In the genomic region with DNA sequence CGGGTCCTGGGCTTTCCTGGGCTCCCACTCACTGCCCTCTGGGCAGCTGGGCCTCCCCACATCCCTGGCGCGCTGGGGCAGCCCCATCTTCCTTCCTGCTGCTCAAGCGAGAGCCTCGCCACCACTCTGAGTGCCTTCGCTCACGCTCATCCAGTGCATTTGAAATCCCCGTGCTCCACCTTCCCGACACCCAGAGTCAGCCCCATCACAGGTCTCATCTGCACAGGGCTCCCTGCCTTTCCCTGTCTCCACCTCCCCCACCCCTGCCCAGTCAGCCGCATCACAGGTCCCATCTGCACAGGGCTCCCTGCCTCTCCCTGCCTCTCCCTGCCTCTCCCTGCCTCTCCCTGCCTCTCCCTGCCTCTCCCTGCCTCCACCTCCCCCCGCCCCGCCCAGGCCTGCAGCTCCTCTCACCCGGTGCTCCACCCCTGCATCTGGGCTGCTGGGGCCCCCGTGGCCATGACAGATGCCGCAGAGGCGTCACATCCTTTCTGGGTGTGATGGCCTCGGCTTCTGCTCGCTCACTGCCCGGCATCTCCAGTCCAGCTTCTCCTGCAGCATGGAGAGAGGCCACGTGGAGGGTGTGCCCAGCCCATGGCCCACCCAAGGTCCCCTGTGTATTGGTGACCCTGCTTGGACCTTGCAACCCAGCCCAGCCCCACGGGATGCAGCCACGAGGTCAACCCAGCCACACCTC, we compare ENCODE assay signal across 23 cellular contexts. TPM values are rescaled to one million over a fixed set of nuclear protein-coding genes. Genes with fewer than 3 reads are reported as not detected.
"Had no signal": no experiment of that assay in that cellular context is flagged by ENCODE, and none has a peak within 500 bp of the region (broad histone marks: within the 10 kb centered on the region; RNA-seq: fewer than 3 reads in every experiment).

No MANE protein-coding gene starts in this region.

- H3K4me3 Mint-ChIP-seq: activated CD4-positive, alpha-beta T cell treated with anti-CD3 and anti-CD28 coated beads, Interleukin-2, amount 10 ng/mL, durations not matched to agents 7 days and 5 days; activated CD8-positive, alpha-beta T cell treated with anti-CD3 and anti-CD28 coated beads, Interleukin-2, amount 10 ng/mL, durations not matched to agents 7 days and 5 days; activated naive CD8-positive, alpha-beta T cell treated with anti-CD3 and anti-CD28 coated beads, Interleukin-2, amount 10 ng/mL, durations not matched to agents 7 days and 5 days; activated T-cell treated with anti-CD3 and anti-CD28 coated beads, Interleukin-2, amount 50 U/mL, for 24 hours; memory B cell; naive thymus-derived CD4-positive, alpha-beta T cell had no signal

- H3K27ac Mint-ChIP-seq: activated CD4-positive, alpha-beta T cell treated with anti-CD3 and anti-CD28 coated beads, Interleukin-2, amount 10 ng/mL, durations not matched to agents 7 days and 5 days; activated naive CD8-positive, alpha-beta T cell treated with anti-CD3 and anti-CD28 coated beads, Interleukin-2, amount 10 ng/mL, durations not matched to agents 7 days and 5 days; activated T-cell treated with anti-CD3 and anti-CD28 coated beads, Interleukin-2, amount 50 U/mL, for 24 hours; activated T-helper 2 cell treated with anti-CD3 and anti-CD28 coated beads, Interferon-gamma antibody, Interleukin-2, Interleukin-4, amounts not matched to agents 10 μg/mL and 5 μg/mL and 100 μg/mL, durations not matched to agents 14 hours and 24 hours and 36 hours; memory B cell; naive thymus-derived CD4-positive, alpha-beta T cell had no signal

- H3K4me1 Mint-ChIP-seq: memory B cell had no signal

- H3K4me3 ChIP-seq: body of pancreas, left lung, pancreas, sigmoid colon had no signal

- ATAC-seq: activated CD8-positive, alpha-beta T cell treated with anti-CD3 and anti-CD28 coated beads, Interleukin-2, amount 10 ng/mL, durations not matched to agents 7 days and 5 days; body of pancreas; foreskin keratinocyte; left lung; naive thymus-derived CD4-positive, alpha-beta T cell; pancreas had no signal

- H3K36me3 Mint-ChIP-seq: activated naive CD8-positive, alpha-beta T cell treated with anti-CD3 and anti-CD28 coated beads, Interleukin-2, amount 10 ng/mL, durations not matched to agents 7 days and 5 days had no signal

- H3K4me1 ChIP-seq: body of pancreas, foreskin keratinocyte, left lung, pancreas, sigmoid colon had no signal

- H3K9me3 ChIP-seq: neutrophil, pancreas had no signal

- H3K36me3 ChIP-seq: left lung, neutrophil, pancreas, sigmoid colon had no signal

- DNase-seq: activated CD4-positive, alpha-beta T cell treated with anti-CD3 and anti-CD28 coated beads, Interleukin-2, amount 10 ng/mL, durations not matched to agents 7 days and 5 days; activated CD8-positive, alpha-beta T cell treated with anti-CD3 and anti-CD28 coated beads, Interleukin-2, amount 10 ng/mL, durations not matched to agents 7 days and 5 days; activated naive CD4-positive, alpha-beta T cell treated with Interleukin-2 at 50 U/mL for 16 hours; activated naive CD8-positive, alpha-beta T cell treated with anti-CD3 and anti-CD28 coated beads, Interleukin-2, amount 10 ng/mL, durations not matched to agents 7 days and 5 days; activated T-cell treated with anti-CD3 and anti-CD28 coated beads, Interleukin-2, amount 50 U/mL, for 24 hours; amygdala; body of pancreas; caudate nucleus; foreskin keratinocyte; hypothalamus; islet precursor cell; sigmoid colon; stimulated activated naive CD4-positive, alpha-beta T cell had no signal

RNA-seq across cellular contexts. Expression of a gene that starts 9.0 kb away (rescaled TPM):
- total RNA-seq: activated CD4-positive, alpha-beta T cell treated with anti-CD3 and anti-CD28 coated beads, Interleukin-2, amount 10 ng/mL, durations not matched to agents 7 days and 5 days; activated CD8-positive, alpha-beta T cell treated with anti-CD3 and anti-CD28 coated beads, Interleukin-2, amount 10 ng/mL, durations not matched to agents 7 days and 5 days; activated naive CD8-positive, alpha-beta T cell treated with anti-CD3 and anti-CD28 coated beads, Interleukin-2, amount 10 ng/mL, durations not matched to agents 7 days and 5 days; activated T-helper 2 cell treated with anti-CD3 and anti-CD28 coated beads, Interferon-gamma antibody, Interleukin-2, Interleukin-4, amounts not matched to agents 10 μg/mL and 5 μg/mL and 100 μg/mL, durations not matched to agents 14 hours and 24 hours and 36 hours; body of pancreas; epithelial cell of proximal tubule; fibroblast of lung; foreskin keratinocyte; left lung; mononuclear cell; naive thymus-derived CD4-positive, alpha-beta T cell; pancreas; sigmoid colon; ureter had no signal
